Comparison of ENCODE assay signal across 8 cellular contexts in genomic region chr1:73998348-73998959, GRCh38.
DNase-seq lines count a peak whose midpoint lies in the region; ATAC-seq and TF ChIP-seq lines count a peak whose summit lies in the region.

No MANE protein-coding gene starts in this region.

- H3K27me3 ChIP-seq in Karpas-422 (ENCODE audit: low read length) (no peaks in the 10 kb centered on the region), Panc1 (ENCODE audit: control insufficient read depth, insufficient read depth, low read length) (no peaks in the 10 kb centered on the region), thyroid gland (no peaks in the 10 kb centered on the region)

- H3K4me3 ChIP-seq in Karpas-422 (ENCODE audit: low read length) = no peak overlapping the region
- no peak overlapping the region for H3K4me3 ChIP-seq in Panc1 (ENCODE audit: low read depth in 2 of 2, low read length in 2 of 2)
- no peak overlapping the region for H3K4me3 ChIP-seq in fibroblast of the aortic adventitia (ENCODE audit: low read depth, low read length)
- no peak overlapping the region for H3K4me3 ChIP-seq in thyroid gland (replicated peaks in 1 of 3)

- TF ChIP-seq CTCF in Panc1 (IDR thresholded peaks at IDR 0.05) (peak; percentile 50; the same call in 1 of the 2 replicates), fibroblast of the aortic adventitia (IDR thresholded peaks at IDR 0.05; ENCODE audit: insufficient read depth, low read length) (peak; percentile 34), thyroid gland (IDR thresholded peaks at IDR 0.05) (peak in 4 of 6 experiments; percentile 27 to 67 (median 59))

- H3K9me2 ChIP-seq in Karpas-422 (replicated peaks; ENCODE audit: insufficient read depth, low read length) = no peaks in the 10 kb centered on the region; the same call in 1 of the 2 replicates

- intact Hi-C loops in Panc1 (cut with micrococcal nuclease; ENCODE audit: unreplicated experiment) (loop anchor here (5.0 kb wide), 1 partner anchor 156 kb away; no protein-coding TSS in a partner anchor), thyroid gland (cut with DNase I) (no loop called here)

- ATAC-seq in GM18868 (IDR thresholded peaks at IDR 0.05; ENCODE audit: unreplicated experiment) = peak; percentile 77
- ATAC-seq in Panc1 = peak; percentile 63; the same call in 1 of the 2 replicates
- no peak for ATAC-seq in GM19397 (IDR thresholded peaks at IDR 0.05; ENCODE audit: unreplicated experiment)

- in situ Hi-C loops in Panc1 (cut with HindIII; ENCODE audit: low pct_unique_long_range_greater_than_20kb, low sequenced_read_pairs) = no loop called here

- no peak for TF ChIP-seq POLR2A in thyroid gland (IDR thresholded peaks at IDR 0.05)

- peak; percentile 43 to 46 for DNase-seq in AML-193 (lab: John Stamatoyannopoulos, UW)
- peak; percentile 77 for DNase-seq in Karpas-422
- DNase-seq in Panc1 (ENCODE audit: low read depth, low spot score) = peak; percentile 32
- DNase-seq in fibroblast of the aortic adventitia (ENCODE audit: low read depth) = peak; percentile 44
- no peak for DNase-seq in thyroid gland
- no peak for DNase-seq in AG08396 (ENCODE audit: low spot score)

- H3K9ac ChIP-seq in Karpas-422 (ENCODE audit: low read length) = no peak overlapping the region

- WGBS in thyroid gland, 2 donors = 9 to 16% methylated on average over 2 of the region's 2 CpGs

- no TSS peak for BruUV-seq in Panc1 (replicated peaks; lab: Mats Ljungman, UMichigan)

- no peaks in the 10 kb centered on the region for H3K79me2 ChIP-seq in Karpas-422 (ENCODE audit: low read length)

- H3K36me3 ChIP-seq in Karpas-422 (ENCODE audit: insufficient read depth, low read length) (no peaks in the 10 kb centered on the region), Panc1 (ENCODE audit: control insufficient read depth, insufficient read depth, low read length) (no peaks in the 10 kb centered on the region), thyroid gland (no peaks in the 10 kb centered on the region)

- CTCF ChIA-PET in Panc1 (lab: Charles Lee) = no interaction called here

- H3K4me1 ChIP-seq in Karpas-422 (ENCODE audit: low read length) (no peaks in the 10 kb centered on the region), Panc1 (ENCODE audit: control insufficient read depth, insufficient read depth, low read length) (no peaks in the 10 kb centered on the region), thyroid gland (no peaks in the 10 kb centered on the region)

- H4K20me1 ChIP-seq in Karpas-422 (ENCODE audit: insufficient read depth, low read depth, low read length) = no peaks in the 10 kb centered on the region

- POLR2A ChIA-PET in Panc1 (lab: Charles Lee) = no interaction called here

- H3K27ac ChIP-seq in Karpas-422 (ENCODE audit: low read length) = no peak overlapping the region
- H3K27ac ChIP-seq in Panc1 (ENCODE audit: low read length) = no peak overlapping the region
- H3K27ac ChIP-seq in thyroid gland = no peak overlapping the region

- no peak overlapping the region for H3K4me2 ChIP-seq in Karpas-422 (ENCODE audit: low read depth, low read length, poor library complexity, severe bottlenecking)

- H3K9me3 ChIP-seq in Karpas-422 (ENCODE audit: low read length) = no peaks in the 10 kb centered on the region
- H3K9me3 ChIP-seq in Panc1 (ENCODE audit: control insufficient read depth, insufficient read depth, low read depth, low read length) = no peaks in the 10 kb centered on the region
- H3K9me3 ChIP-seq in thyroid gland = no peaks in the 10 kb centered on the region

- H2AFZ ChIP-seq in Karpas-422 (ENCODE audit: low read length) = no peak overlapping the region

Comparison
In these comparisons a context has a peak if more than half of its experiments do, and no peak if none do; other contexts are left out.
1. DNase-seq: peak in AML-193 (2 of 2), Karpas-422 (single experiment), Panc1 (single experiment) and fibroblast of the aortic adventitia (single experiment); none in thyroid gland (0 of 2) and AG08396 (single experiment).
2. Peak in every context shown above with its lines, with median percentiles within 50 percentile points of each other: CTCF ChIP-seq.